Comparison of ENCODE assay signal across 21 cellular contexts in genomic region chr5:103891151-103891550, GRCh38.
DNase-seq lines count a peak whose midpoint lies in the region; ATAC-seq and TF ChIP-seq lines count a peak whose summit lies in the region.
"Had no signal": no experiment of that assay in that cellular context is flagged by ENCODE, and none has a peak within 500 bp of the region (broad histone marks: within the 10 kb centered on the region; RNA-seq: fewer than 3 reads in every experiment).

No MANE protein-coding gene starts in this region.

- intact Hi-C loops in lower lobe of right lung (cut with DNase I): no loop called here

- H3K9me3 ChIP-seq in endodermal cell (ENCODE audit: control insufficient read depth, low read length) (no peaks in the 10 kb centered on the region), osteoblast (ENCODE audit: low read depth, low read length) (no peaks in the 10 kb centered on the region), lower lobe of right lung (no peaks in the 10 kb centered on the region)
- H3K9me3 ChIP-seq: uterus had no signal

- H3K27me3 ChIP-seq in endodermal cell (ENCODE audit: control insufficient read depth, insufficient read depth, low read length, poor library complexity, severe bottlenecking) (no peaks in the 10 kb centered on the region), osteoblast (ENCODE audit: insufficient read depth, low read length) (no peaks in the 10 kb centered on the region), lower lobe of right lung (ENCODE audit: low read depth) (no peaks in the 10 kb centered on the region)
- H3K27me3 ChIP-seq: heart left ventricle, uterus had no signal

- no peak overlapping the region for H3K4me2 ChIP-seq in osteoblast (ENCODE audit: insufficient read depth, low read length)

- H3K27ac ChIP-seq in endodermal cell (ENCODE audit: low read depth, low read length) (peak overlapping the region; percentile 12), osteoblast (ENCODE audit: low read depth, low read length) (no peak overlapping the region), lower lobe of right lung (no peak overlapping the region)
- H3K27ac ChIP-seq: C4-2B, heart left ventricle, left ventricle myocardium inferior, RWPE1, uterus had no signal

- ATAC-seq in HG03460 (IDR thresholded peaks at IDR 0.05; ENCODE audit: unreplicated experiment) (no peak), lower lobe of right lung (no peak), GM18873 (IDR thresholded peaks at IDR 0.05; ENCODE audit: low FRiP score, unreplicated experiment) (no peak)
- ATAC-seq: activated CD4-positive, CD25-positive, alpha-beta regulatory T cell treated with anti-CD3 and anti-CD28 coated beads, Interleukin-2, amount 50 U/mL, for 24 hours; activated CD8-positive, alpha-beta T cell treated with anti-CD3 and anti-CD28 coated beads, Interleukin-2, amount 10 ng/mL, durations not matched to agents 7 days and 5 days; heart left ventricle had no signal

- H3K4me1 Mint-ChIP-seq in endodermal cell: peaks cover 8% of the 10 kb centered on the region

- peaks cover 4% of the 10 kb centered on the region for H3K4me1 ChIP-seq in endodermal cell (ENCODE audit: control insufficient read depth, insufficient read depth, low read length)
- H3K4me1 ChIP-seq in osteoblast (ENCODE audit: insufficient read depth, low read length): no peaks in the 10 kb centered on the region
- H3K4me1 ChIP-seq in lower lobe of right lung: no peaks in the 10 kb centered on the region
- H3K4me1 ChIP-seq: heart left ventricle, left ventricle myocardium inferior, uterus had no signal

- H3K9ac ChIP-seq in endodermal cell (ENCODE audit: extremely low read depth, low read length, poor library complexity, severe bottlenecking): no peak overlapping the region

- H2AFZ ChIP-seq in osteoblast (ENCODE audit: low read length): no peak overlapping the region

- 86 to 91% methylated on average over 1 of the region's 2 CpGs for WGBS in endodermal cell (ENCODE audit: insufficient coverage in 1 of 2, insufficient read length in 1 of 2), 2 experiments

- TF ChIP-seq CTCF in endodermal cell (conservative IDR thresholded peaks at IDR 0.05): no peak
- TF ChIP-seq CTCF in osteoblast (IDR thresholded peaks at IDR 0.05; ENCODE audit: extremely low read depth, low read depth, low read length): no peak
- no peak for TF ChIP-seq CTCF in lower lobe of right lung (IDR thresholded peaks at IDR 0.05)

- H3K79me2 ChIP-seq in osteoblast (ENCODE audit: insufficient read depth, low read length): no peaks in the 10 kb centered on the region

- no peak overlapping the region for H3K27ac Mint-ChIP-seq in endodermal cell
- H3K27ac Mint-ChIP-seq: activated CD8-positive, alpha-beta T cell treated with anti-CD3 and anti-CD28 coated beads, Interleukin-2, amount 10 ng/mL, durations not matched to agents 7 days and 5 days; activated naive CD4-positive, alpha-beta T cell treated with anti-CD3 and anti-CD28 coated beads for 36 hours had no signal

- DNase-seq in Ammon's horn (ENCODE audit: low spot score) (peak; percentile 84), NCI-H69 (lab: John Stamatoyannopoulos, UW) (peak; percentile 51), endodermal cell (no peak), osteoblast (ENCODE audit: insufficient read length, low spot score, missing footprints) (peak; percentile 55), lower lobe of right lung (no peak), HuH-7 (ENCODE audit: low spot score) (no peak)
- DNase-seq: activated CD8-positive, alpha-beta T cell treated with anti-CD3 and anti-CD28 coated beads, Interleukin-2, amount 10 ng/mL, durations not matched to agents 7 days and 5 days; activated naive CD4-positive, alpha-beta T cell treated with anti-CD3 and anti-CD28 coated beads for 36 hours; activated T-cell treated with anti-CD3 and anti-CD28 coated beads, Interleukin-2, amount 50 U/mL, for 1 hour; aorta; heart left ventricle; left ventricle myocardium inferior; NCI-H187; NCI-H446; T1000; uterus had no signal

- no peak overlapping the region for H3K4me3 Mint-ChIP-seq in endodermal cell
- H3K4me3 Mint-ChIP-seq: activated CD8-positive, alpha-beta T cell treated with anti-CD3 and anti-CD28 coated beads, Interleukin-2, amount 10 ng/mL, durations not matched to agents 7 days and 5 days; activated naive CD4-positive, alpha-beta T cell treated with anti-CD3 and anti-CD28 coated beads for 36 hours had no signal

- H3K36me3 Mint-ChIP-seq in endodermal cell (ENCODE audit: low read depth): peaks cover 2% of the 10 kb centered on the region

- H3K27me3 Mint-ChIP-seq in endodermal cell (ENCODE audit: insufficient read depth): no peaks in the 10 kb centered on the region

- H3K4me3 ChIP-seq in endodermal cell (ENCODE audit: low read length): no peak overlapping the region
- H3K4me3 ChIP-seq in osteoblast (ENCODE audit: insufficient read depth, low read length): no peak overlapping the region
- no peak overlapping the region for H3K4me3 ChIP-seq in lower lobe of right lung
- H3K4me3 ChIP-seq: heart left ventricle, left ventricle myocardium inferior, uterus had no signal

- peaks cover 3% of the 10 kb centered on the region for H3K9me3 Mint-ChIP-seq in endodermal cell

- H3K36me3 ChIP-seq in endodermal cell (ENCODE audit: control insufficient read depth, insufficient read depth, low read length) (no peaks in the 10 kb centered on the region), osteoblast (ENCODE audit: insufficient read depth, low read length) (no peaks in the 10 kb centered on the region), lower lobe of right lung (no peaks in the 10 kb centered on the region)
- H3K36me3 ChIP-seq: heart left ventricle, left ventricle myocardium inferior, uterus had no signal

- H4K20me1 ChIP-seq in osteoblast (ENCODE audit: insufficient read depth, low read length): no peaks in the 10 kb centered on the region

Comparison
In these comparisons a context has a peak if more than half of its experiments do, and no peak if none do; other contexts are left out.
1. DNase-seq: peak in Ammon's horn (single experiment), NCI-H69 (single experiment) and osteoblast (single experiment); none in endodermal cell (single experiment), lower lobe of right lung (single experiment) and HuH-7 (single experiment).